Comparison of ENCODE assay signal across 12 cellular contexts in genomic region chr1:66438062-66438970, GRCh38.
DNase-seq lines count a peak whose midpoint lies in the region; ATAC-seq and TF ChIP-seq lines count a peak whose summit lies in the region.
"Had no signal": no experiment of that assay in that cellular context is flagged by ENCODE, and none has a peak within 500 bp of the region (broad histone marks: within the 10 kb centered on the region; RNA-seq: fewer than 3 reads in every experiment).

No MANE protein-coding gene starts in this region.

- ATAC-seq in GM18511 (IDR thresholded peaks at IDR 0.05; ENCODE audit: unreplicated experiment) (peak; percentile 15), HG03521 (IDR thresholded peaks at IDR 0.05; ENCODE audit: unreplicated experiment) (no peak), HG02973 (IDR thresholded peaks at IDR 0.05; ENCODE audit: unreplicated experiment) (no peak)
- ATAC-seq: effector memory CD8-positive, alpha-beta T cell had no signal

- no peaks in the 10 kb centered on the region for H3K9me3 Mint-ChIP-seq in activated naive CD8-positive, alpha-beta T cell (ENCODE audit: low read depth)
- no peaks in the 10 kb centered on the region for H3K9me3 Mint-ChIP-seq in chondrocyte (ENCODE audit: low read depth)
- H3K9me3 Mint-ChIP-seq: effector memory CD8-positive, alpha-beta T cell had no signal

- H3K27me3 Mint-ChIP-seq in activated naive CD8-positive, alpha-beta T cell = no peaks in the 10 kb centered on the region
- no peaks in the 10 kb centered on the region for H3K27me3 Mint-ChIP-seq in chondrocyte (ENCODE audit: low read depth)
- H3K27me3 Mint-ChIP-seq: effector memory CD8-positive, alpha-beta T cell had no signal

- H3K4me1 Mint-ChIP-seq in activated naive CD8-positive, alpha-beta T cell (ENCODE audit: low read depth) = peaks cover 33% of the 10 kb centered on the region
- H3K4me1 Mint-ChIP-seq in chondrocyte (ENCODE audit: low read depth) = peaks cover 8% of the 10 kb centered on the region

- peak; percentile 18 to 26 for DNase-seq in AML-193 (lab: John Stamatoyannopoulos, UW)
- peak; percentile 49 for DNase-seq in LHCN-M2 (ENCODE audit: low read depth)
- no peak for DNase-seq in activated CD4-positive, CD25-positive, alpha-beta regulatory T cell treated with anti-CD3 and anti-CD28 coated beads, Interleukin-2, amount 50 U/mL, for 72 hours
- no peak for DNase-seq in chondrocyte (ENCODE audit: low spot score)
- DNase-seq: activated gamma-delta T cell; Caco-2; effector memory CD8-positive, alpha-beta T cell; pancreas had no signal

- H3K4me3 Mint-ChIP-seq in activated naive CD8-positive, alpha-beta T cell = no peak overlapping the region
- no peak overlapping the region for H3K4me3 Mint-ChIP-seq in chondrocyte (ENCODE audit: unreplicated experiment)
- H3K4me3 Mint-ChIP-seq: effector memory CD8-positive, alpha-beta T cell had no signal

- peak overlapping the region; percentile 38 for H3K27ac Mint-ChIP-seq in activated naive CD8-positive, alpha-beta T cell
- no peak overlapping the region for H3K27ac Mint-ChIP-seq in chondrocyte (ENCODE audit: unreplicated experiment)

- H3K36me3 Mint-ChIP-seq in activated naive CD8-positive, alpha-beta T cell = peaks cover 2% of the 10 kb centered on the region
- H3K36me3 Mint-ChIP-seq in chondrocyte (ENCODE audit: low read depth) = no peaks in the 10 kb centered on the region

- no peak for TF ChIP-seq CTCF in chondrocyte (IDR thresholded peaks at IDR 0.05)

Comparison
In these comparisons a context has a peak if more than half of its experiments do, and no peak if none do; other contexts are left out.
1. DNase-seq: peak in AML-193 (2 of 2) and LHCN-M2 (single experiment); none in activated CD4-positive, CD25-positive, alpha-beta regulatory T cell treated with anti-CD3 and anti-CD28 coated beads, Interleukin-2, amount 50 U/mL, for 72 hours (single experiment) and chondrocyte (single experiment).